In genomic region chr2:3505771-3506170, GRCh38 we compare ENCODE assay signal across 12 cellular contexts. TPM values are rescaled to one million over a fixed set of nuclear protein-coding genes. Genes with fewer than 3 reads are reported as not detected.
DNase-seq lines count a peak whose midpoint lies in the region; ATAC-seq and TF ChIP-seq lines count a peak whose summit lies in the region.
"Had no signal": no experiment of that assay in that cellular context is flagged by ENCODE, and none has a peak within 500 bp of the region (broad histone marks: within the 10 kb centered on the region; RNA-seq: fewer than 3 reads in every experiment).

No MANE protein-coding gene starts in this region.

- no peaks in the 10 kb centered on the region for H3K4me1 Mint-ChIP-seq in activated CD8-positive, alpha-beta memory T cell treated with anti-CD3 and anti-CD28 coated beads, Interleukin-2, amount 10 ng/mL, durations not matched to agents 7 days and 5 days
- peaks cover 0 to 9% of the 10 kb centered on the region in 2 donors for H3K4me1 Mint-ChIP-seq in natural killer cell treated with Interleukin-12 subunit alpha and Interleukin-12 subunit beta and Interleukin-15 and Interleukin-18, amount 100 ng/mL, for 72 hours (ENCODE audit: low read depth in 2 of 2)

- H3K27ac ChIP-seq in adrenal gland: no peak overlapping the region
- no peak overlapping the region for H3K27ac ChIP-seq in vagina
- H3K27ac ChIP-seq: neutrophil had no signal

- H3K4me1 ChIP-seq in adrenal gland (replicated peaks in 1 of 2): peaks cover 4% of the 10 kb centered on the region in 2 donors
- H3K4me1 ChIP-seq in vagina: peaks cover 6% of the 10 kb centered on the region
- no peaks in the 10 kb centered on the region; the same call in 1 of the 2 replicates for H3K4me1 ChIP-seq in HAP-1
- H3K4me1 ChIP-seq: Caco-2 had no signal

- TF ChIP-seq POLR2A in adrenal gland (IDR thresholded peaks at IDR 0.05) (no peak), vagina (IDR thresholded peaks at IDR 0.05) (no peak)

- DNase-seq in activated CD8-positive, alpha-beta memory T cell treated with anti-CD3 and anti-CD28 coated beads, Interleukin-2, amount 50 U/mL, for 48 hours: peak; percentile 6
- DNase-seq in activated CD8-positive, alpha-beta memory T cell treated with anti-CD3 and anti-CD28 coated beads, Interleukin-2, amount 10 ng/mL, durations not matched to agents 7 days and 5 days: no peak
- DNase-seq in adrenal gland (peak in 5 of 7 donors; percentile 29 to 68 (median 57)), islet precursor cell (peak; percentile 21), vagina (ENCODE audit: extremely low spot score in 2 of 2) (no peak), HAP-1 (ENCODE audit: low spot score in 2 of 2) (no peak)
- no peak for DNase-seq in natural killer cell treated with Interleukin-12 subunit alpha and Interleukin-12 subunit beta and Interleukin-15 and Interleukin-18, amount 100 ng/mL, for 72 hours (ENCODE audit: low spot score)
- DNase-seq: activated CD4-positive, alpha-beta T cell treated with anti-CD3 and anti-CD28 coated beads, Interleukin-2, amount 50 U/mL, for 48 hours; activated gamma-delta T cell; Caco-2 had no signal

- H3K27me3 Mint-ChIP-seq in activated CD8-positive, alpha-beta memory T cell treated with anti-CD3 and anti-CD28 coated beads, Interleukin-2, amount 10 ng/mL, durations not matched to agents 7 days and 5 days: no peaks in the 10 kb centered on the region
- no peaks in the 10 kb centered on the region for H3K27me3 Mint-ChIP-seq in natural killer cell treated with Interleukin-12 subunit alpha and Interleukin-12 subunit beta and Interleukin-15 and Interleukin-18, amount 100 ng/mL, for 72 hours

- H3K27ac Mint-ChIP-seq in activated CD8-positive, alpha-beta memory T cell treated with anti-CD3 and anti-CD28 coated beads, Interleukin-2, amount 10 ng/mL, durations not matched to agents 7 days and 5 days: no peak overlapping the region
- no peak overlapping the region for H3K27ac Mint-ChIP-seq in natural killer cell treated with Interleukin-12 subunit alpha and Interleukin-12 subunit beta and Interleukin-15 and Interleukin-18, amount 100 ng/mL, for 72 hours

- in situ Hi-C loops in HAP-1 (cut with MboI; ENCODE audit: low sequenced_read_pairs): no loop called here

- H3K27me3 ChIP-seq in adrenal gland (no peaks in the 10 kb centered on the region), vagina (no peaks in the 10 kb centered on the region), HAP-1 (ENCODE audit: low read depth) (no peaks in the 10 kb centered on the region)
- H3K27me3 ChIP-seq: neutrophil had no signal

- no peak overlapping the region for H3K4me3 ChIP-seq in adrenal gland
- no peak overlapping the region for H3K4me3 ChIP-seq in vagina
- no peak overlapping the region for H3K4me3 ChIP-seq in HAP-1

- intact Hi-C loops in adrenal gland (cut with DNase I): no loop called here
- intact Hi-C loops in vagina (cut with DNase I): no loop called here

- no peak overlapping the region for H3K4me3 Mint-ChIP-seq in activated CD8-positive, alpha-beta memory T cell treated with anti-CD3 and anti-CD28 coated beads, Interleukin-2, amount 10 ng/mL, durations not matched to agents 7 days and 5 days
- no peak overlapping the region for H3K4me3 Mint-ChIP-seq in natural killer cell treated with Interleukin-12 subunit alpha and Interleukin-12 subunit beta and Interleukin-15 and Interleukin-18, amount 100 ng/mL, for 72 hours

- H3K9me3 ChIP-seq in adrenal gland (replicated peaks in 1 of 3): no peaks in the 10 kb centered on the region
- no peaks in the 10 kb centered on the region for H3K9me3 ChIP-seq in vagina
- no peaks in the 10 kb centered on the region for H3K9me3 ChIP-seq in HAP-1
- H3K9me3 ChIP-seq: Caco-2, neutrophil had no signal

- TF ChIP-seq CTCF in adrenal gland (IDR thresholded peaks at IDR 0.05) (no peak), vagina (IDR thresholded peaks at IDR 0.05) (no peak)

- ATAC-seq in activated CD8-positive, alpha-beta memory T cell treated with anti-CD3 and anti-CD28 coated beads, Interleukin-2, amount 10 ng/mL, durations not matched to agents 7 days and 5 days: no peak
- ATAC-seq in natural killer cell treated with Interleukin-12 subunit alpha and Interleukin-12 subunit beta and Interleukin-15 and Interleukin-18, amount 100 ng/mL, for 72 hours: no peak
- no peak for ATAC-seq in GM21515 (IDR thresholded peaks at IDR 0.05; ENCODE audit: unreplicated experiment)

- H3K36me3 Mint-ChIP-seq in activated CD8-positive, alpha-beta memory T cell treated with anti-CD3 and anti-CD28 coated beads, Interleukin-2, amount 10 ng/mL, durations not matched to agents 7 days and 5 days: peaks cover 34% of the 10 kb centered on the region
- peaks cover 24% of the 10 kb centered on the region for H3K36me3 Mint-ChIP-seq in natural killer cell treated with Interleukin-12 subunit alpha and Interleukin-12 subunit beta and Interleukin-15 and Interleukin-18, amount 100 ng/mL, for 72 hours

- WGBS in adrenal gland, 4 donors: 43 to 51% (median 48%) methylated on average over 4 of the region's 4 CpGs

- H3K36me3 ChIP-seq in adrenal gland (replicated peaks in 1 of 2): peaks cover 0 to 31% of the 10 kb centered on the region in 2 donors
- H3K36me3 ChIP-seq in vagina: peaks cover 0 to 20% of the 10 kb centered on the region in 2 donors
- 0 out of 2 replicates have a peak, but pooled peaks cover 6% of the 10 kb centered on the region for H3K36me3 ChIP-seq in HAP-1 (replicated peaks)

- CTCF ChIA-PET in activated CD8-positive, alpha-beta memory T cell treated with anti-CD3 and anti-CD28 coated beads, Interleukin-2, amount 10 ng/mL, durations not matched to agents 7 days and 5 days (lab: Charles Lee): interaction anchor here (1.5 kb wide), 1 partner anchor 82 kb away, joined by 4 read pairs; no protein-coding TSS in a partner anchor

- peaks cover 2% of the 10 kb centered on the region for H3K9me3 Mint-ChIP-seq in activated CD8-positive, alpha-beta memory T cell treated with anti-CD3 and anti-CD28 coated beads, Interleukin-2, amount 10 ng/mL, durations not matched to agents 7 days and 5 days (ENCODE audit: low read depth)
- H3K9me3 Mint-ChIP-seq in natural killer cell treated with Interleukin-12 subunit alpha and Interleukin-12 subunit beta and Interleukin-15 and Interleukin-18, amount 100 ng/mL, for 72 hours: no peaks in the 10 kb centered on the region

RNA-seq across cellular contexts. Expression of gene ADI1, which starts 13.6 kb away (rescaled TPM):
- 10 to 100 TPM; 15.0 to 16.6 TPM for total RNA-seq in activated CD8-positive, alpha-beta memory T cell treated with anti-CD3 and anti-CD28 coated beads, Interleukin-2, amount 10 ng/mL, durations not matched to agents 7 days and 5 days
- total RNA-seq in adrenal gland: 100 to 1,000 TPM in 4 of 8 donors, 10 to 100 TPM in 4; 79.6 to 147 (median 103) TPM
- 100 to 1,000 TPM in 1 of 3 donors, 10 to 100 TPM in 2; 50.0 to 160 (median 64.3) TPM for polyA plus RNA-seq in adrenal gland
- total RNA-seq in natural killer cell treated with Interleukin-12 subunit alpha and Interleukin-12 subunit beta and Interleukin-15 and Interleukin-18, amount 100 ng/mL, for 72 hours: 10 to 100 TPM; 23.6 to 24.7 TPM
- total RNA-seq in vagina: 26.3 TPM

RNA-seq across cellular contexts. Expression of gene RNASEH1, which starts 52.4 kb away (rescaled TPM):
- 10 to 100 TPM; 26.3 to 32.9 TPM for total RNA-seq in activated CD8-positive, alpha-beta memory T cell treated with anti-CD3 and anti-CD28 coated beads, Interleukin-2, amount 10 ng/mL, durations not matched to agents 7 days and 5 days
- total RNA-seq in adrenal gland (10 to 100 TPM in 7 of 8 donors, 1 to 10 TPM in 1; 7.0 to 27.6 (median 17.5) TPM), vagina (17.2 TPM)
- polyA plus RNA-seq in adrenal gland: 10 to 100 TPM in 1 of 3 donors, 1 to 10 TPM in 2; 4.5 to 25.6 (median 9.7) TPM
- total RNA-seq in natural killer cell treated with Interleukin-12 subunit alpha and Interleukin-12 subunit beta and Interleukin-15 and Interleukin-18, amount 100 ng/mL, for 72 hours: 10 to 100 TPM; 24.7 to 47.2 TPM

Comparison
In these comparisons a context has a peak if more than half of its experiments do, and no peak if none do; other contexts are left out.
1. DNase-seq: peak in activated CD8-positive, alpha-beta memory T cell treated with anti-CD3 and anti-CD28 coated beads, Interleukin-2, amount 50 U/mL, for 48 hours (single experiment), adrenal gland (5 of 7) and islet precursor cell (single experiment); none in activated CD8-positive, alpha-beta memory T cell treated with anti-CD3 and anti-CD28 coated beads, Interleukin-2, amount 10 ng/mL, durations not matched to agents 7 days and 5 days (single experiment), natural killer cell treated with Interleukin-12 subunit alpha and Interleukin-12 subunit beta and Interleukin-15 and Interleukin-18, amount 100 ng/mL, for 72 hours (single experiment), vagina (0 of 2) and HAP-1 (0 of 2).